In genomic region chr4:14446311-14446710, GRCh38 we compare ENCODE assay signal across 18 cellular contexts.
DNase-seq lines count a peak whose midpoint lies in the region; ATAC-seq, FAIRE-seq and TF ChIP-seq lines count a peak whose summit lies in the region.
"Had no signal": no experiment of that assay in that cellular context is flagged by ENCODE, and none has a peak within 500 bp of the region (broad histone marks: within the 10 kb centered on the region; RNA-seq: fewer than 3 reads in every experiment).

No MANE protein-coding gene starts in this region.

- H3K23me2 ChIP-seq in H1 (ENCODE audit: low read depth, low read length): no peaks in the 10 kb centered on the region

- H2BK120ac ChIP-seq in H1 (replicated peaks; ENCODE audit: low read depth, low read length) (no peak overlapping the region), mesendoderm (ENCODE audit: low read depth, low read length) (no peak overlapping the region)

- no peaks in the 10 kb centered on the region for H4K20me1 ChIP-seq in PC-3 (ENCODE audit: low read length)
- H4K20me1 ChIP-seq in H1 (replicated peaks in 1 of 2; ENCODE audit: control insufficient read depth in 1 of 2, insufficient read depth in 2 of 2, low read length in 2 of 2): no peaks in the 10 kb centered on the region

- H2BK15ac ChIP-seq in H1 (ENCODE audit: low read length): no peak overlapping the region
- no peak overlapping the region for H2BK15ac ChIP-seq in mesendoderm (replicated peaks; ENCODE audit: low read depth)

- no peak for TF ChIP-seq RAD21 in H1 (IDR thresholded peaks at IDR 0.05 in 1 of 2, conservative IDR thresholded peaks at IDR 0.05 in 1 of 2; ENCODE audit: low read depth in 2 of 2, low read length in 2 of 2)

- H3K27ac ChIP-seq in PC-3 (ENCODE audit: low read length) (peak overlapping the region; percentile 65), H1 (ENCODE audit: low read depth, low read length) (no peak overlapping the region), mesendoderm (ENCODE audit: low read depth, low read length) (no peak overlapping the region)
- H3K27ac ChIP-seq: vagina had no signal

- H3K23ac ChIP-seq in H1 (ENCODE audit: insufficient read length) (no peak overlapping the region), mesendoderm (ENCODE audit: low read length) (no peak overlapping the region)

- TF ChIP-seq CTCF in PC-3 (conservative IDR thresholded peaks at IDR 0.05; ENCODE audit: low read depth, low read length) (no peak), H1 (IDR thresholded peaks at IDR 0.05; ENCODE audit: control extremely low read depth in 1 of 3, insufficient read depth in 1 of 3, low read depth in 1 of 3, low read length in 3 of 3) (no peak)

- H2AFZ ChIP-seq in PC-3 (ENCODE audit: low read length): peak overlapping the region; percentile 58
- H2AFZ ChIP-seq in H1 (ENCODE audit: low read length): no peak overlapping the region

- H3K4me2 ChIP-seq in PC-3 (ENCODE audit: low read length) (peak overlapping the region; percentile 44), H1 (ENCODE audit: insufficient read depth in 1 of 2, low read depth in 2 of 2, low read length in 2 of 2) (no peak overlapping the region), mesendoderm (ENCODE audit: low read length) (no peak overlapping the region)

- H3K9me3 ChIP-seq in PC-3 (ENCODE audit: low read length) (no peaks in the 10 kb centered on the region), H1 (ENCODE audit: insufficient read depth in 2 of 2, low read depth in 1 of 2, low read length in 1 of 2) (no peaks in the 10 kb centered on the region)
- H3K9me3 ChIP-seq: vagina had no signal

- peak overlapping the region; percentile 11; the same call in 1 of the 2 replicates for H2BK20ac ChIP-seq in H1 (ENCODE audit: low read length)

- BruUV-seq in PC-3 (replicated peaks; lab: Mats Ljungman, UMichigan): no TSS peak

- H3K79me1 ChIP-seq in H1 (ENCODE audit: low read depth, low read length) (no peaks in the 10 kb centered on the region), mesendoderm (ENCODE audit: low read length) (no peaks in the 10 kb centered on the region)

- H2BK12ac ChIP-seq in H1 (ENCODE audit: low read depth, low read length): no peak overlapping the region

- TF ChIP-seq POLR2A in H1 (IDR thresholded peaks at IDR 0.05; ENCODE audit: control extremely low read depth in 1 of 2, low read depth in 2 of 2, low read length in 2 of 2): no peak

- H4K8ac ChIP-seq in H1 (ENCODE audit: extremely low read depth, insufficient read depth, low read length): no peak overlapping the region
- no peak overlapping the region for H4K8ac ChIP-seq in mesendoderm (ENCODE audit: low read depth, low read length)

- H3K56ac ChIP-seq in H1 (replicated peaks; ENCODE audit: insufficient read length, low read depth, low read length) (no peak overlapping the region), mesendoderm (ENCODE audit: low read length) (no peak overlapping the region)

- FAIRE-seq in H1 (lab: Jason Lieb, UNC): no peak

- H3K79me2 ChIP-seq in PC-3 (ENCODE audit: low read length) (no peaks in the 10 kb centered on the region), H1 (ENCODE audit: control insufficient read depth in 1 of 2, insufficient read depth in 2 of 2, low read length in 2 of 2) (no peaks in the 10 kb centered on the region), mesendoderm (ENCODE audit: control insufficient read depth, insufficient read depth, low read length) (no peaks in the 10 kb centered on the region)

- WGBS in H1 (ENCODE audit: extremely low coverage in 1 of 2, insufficient coverage in 1 of 2, insufficient read length in 1 of 2, insufficient replicate concordance in 2 of 2, low coverage in 1 of 2, low lambda C conversion rate in 2 of 2, missing lambda C conversion rate in 1 of 2), 2 experiments: 71% methylated on average over 4 of the region's 4 CpGs; no CpG with 5 or more reads in 1 of the 2 experiments
- no CpG with 5 or more reads among the region's 4 CpGs for WGBS in mesendoderm (ENCODE audit: extremely low coverage, insufficient coverage, low lambda C conversion rate)

- no peak overlapping the region for H3K4me3 ChIP-seq in PC-3 (ENCODE audit: low read length)
- H3K4me3 ChIP-seq in H1 (ENCODE audit: extremely low read depth in 1 of 4, insufficient read depth in 2 of 4, low read depth in 3 of 4, low read length in 4 of 4): no peak overlapping the region
- H3K4me3 ChIP-seq in mesendoderm (ENCODE audit: low read length): no peak overlapping the region
- H3K4me3 ChIP-seq: vagina had no signal

- H3K36me3 ChIP-seq in PC-3 (ENCODE audit: low read depth, low read length) (no peaks in the 10 kb centered on the region), H1 (ENCODE audit: control insufficient read depth in 2 of 4, insufficient read depth in 4 of 4, low read length in 3 of 4) (no peaks in the 10 kb centered on the region), mesendoderm (ENCODE audit: control insufficient read depth, insufficient read depth, low read length) (no peaks in the 10 kb centered on the region)
- H3K36me3 ChIP-seq: vagina had no signal

- H3K9ac ChIP-seq in PC-3 (ENCODE audit: low read length) (no peak overlapping the region), H1 (replicated peaks in 1 of 4; ENCODE audit: extremely low read depth in 1 of 4, low read depth in 3 of 4, low read length in 3 of 4) (no peak overlapping the region), mesendoderm (ENCODE audit: low read length) (no peak overlapping the region)

- no peaks in the 10 kb centered on the region for H3K9me2 ChIP-seq in PC-3 (replicated peaks; ENCODE audit: low read length)

- H2BK5ac ChIP-seq in H1 (ENCODE audit: low read depth, low read length) (no peak overlapping the region), mesendoderm (ENCODE audit: low read length) (no peak overlapping the region)

- intact Hi-C loops in PC-3 (cut with micrococcal nuclease): no loop called here

- ATAC-seq in PC-3: peak; percentile 53
- ATAC-seq in left lobe of liver: no peak
- ATAC-seq: activated CD8-positive, alpha-beta memory T cell treated with anti-CD3 and anti-CD28 coated beads, Interleukin-2, amount 10 ng/mL, durations not matched to agents 7 days and 5 days had no signal

- POLR2A ChIA-PET in PC-3 (lab: Charles Lee; ENCODE audit: unreplicated experiment): no interaction called here
- POLR2A ChIA-PET in H1 (lab: Charles Lee; ENCODE audit: partially characterized antibody): no interaction called here

- no peak overlapping the region for H2AK5ac ChIP-seq in H1 (ENCODE audit: low read depth, low read length)
- no peak overlapping the region for H2AK5ac ChIP-seq in mesendoderm (ENCODE audit: low read length)

- H4K5ac ChIP-seq in H1 (ENCODE audit: insufficient read length, low read depth, low read length): no peak overlapping the region
- H4K5ac ChIP-seq in mesendoderm (ENCODE audit: low read length): no peak overlapping the region

- CTCF ChIA-PET in PC-3 (lab: Charles Lee): no interaction called here
- CTCF ChIA-PET in H1 (lab: Charles Lee; ENCODE audit: partially characterized antibody): no interaction called here

- no peak for TF ChIP-seq EP300 in H1 (IDR thresholded peaks at IDR 0.05; ENCODE audit: borderline replicate concordance in 1 of 2, low read depth in 2 of 2, low read length in 2 of 2)

- no peak overlapping the region for H4K91ac ChIP-seq in H1 (replicated peaks; ENCODE audit: insufficient read length, low read length)

- H3K4ac ChIP-seq in H1 (replicated peaks; ENCODE audit: insufficient read length, low read depth, low read length): no peak overlapping the region
- no peak overlapping the region for H3K4ac ChIP-seq in mesendoderm (ENCODE audit: low read depth, low read length)

- H3K14ac ChIP-seq in H1 (ENCODE audit: insufficient read length): no peak overlapping the region

- H3K4me1 ChIP-seq in PC-3 (ENCODE audit: insufficient read depth, low read length): peaks cover 9% of the 10 kb centered on the region
- peaks cover 0 to 12% (median 5%) of the 10 kb centered on the region in 4 experiments; a peak in 2 of 7 replicates for H3K4me1 ChIP-seq in H1 (replicated peaks in 1 of 4; ENCODE audit: control insufficient read depth in 3 of 4, insufficient read depth in 4 of 4, low read length in 3 of 4)
- no peaks in the 10 kb centered on the region for H3K4me1 ChIP-seq in mesendoderm (ENCODE audit: control insufficient read depth, low read depth, low read length)
- H3K4me1 ChIP-seq: vagina had no signal

- peak; percentile 8 for DNase-seq in AG08396 (ENCODE audit: low spot score)
- DNase-seq in PC-3: peak; percentile 60
- no peak for DNase-seq in H1 (ENCODE audit: low read depth in 1 of 2, low spot score in 2 of 2)
- peak; percentile 35 for DNase-seq in kidney tubule cell (ENCODE audit: low spot score)
- no peak for DNase-seq in left lobe of liver (ENCODE audit: low spot score)
- DNase-seq in NCI-H2081 treated with DMSO at 0.1 percent for 48 hours (lab: John Stamatoyannopoulos, UW): no peak
- DNase-seq in mesendoderm: no peak
- DNase-seq in retina: no peak
- DNase-seq: activated B cell treated with CpG ODN at 0.5 μM for 24 hours; activated CD8-positive, alpha-beta memory T cell treated with anti-CD3 and anti-CD28 coated beads, Interleukin-2, amount 10 ng/mL, durations not matched to agents 7 days and 5 days; activated gamma-delta T cell; aorta; hippocampal formation; MM.1S; NCI-H1694 treated with DMSO at 0.1 percent for 48 hours; NCI-H446; NK-92 treated with Interleukin-12 subunit alpha and Interleukin-12 subunit beta, amount 100 ng/mL, for 24 hours had no signal

- H3K27me3 ChIP-seq in PC-3 (ENCODE audit: low read length) (no peaks in the 10 kb centered on the region), H1 (replicated peaks in 1 of 4; ENCODE audit: control insufficient read depth in 3 of 4, extremely low read depth in 1 of 4, insufficient read depth in 3 of 4, low read length in 3 of 4) (no peaks in the 10 kb centered on the region), mesendoderm (ENCODE audit: insufficient read depth, low read length, poor library complexity) (no peaks in the 10 kb centered on the region)
- H3K27me3 ChIP-seq: vagina had no signal

- H3F3A ChIP-seq in PC-3 (ENCODE audit: low read length, unreplicated experiment): no peaks in the 10 kb centered on the region

- H3K18ac ChIP-seq in H1 (ENCODE audit: extremely low read depth, low read length) (no peak overlapping the region), mesendoderm (ENCODE audit: low read length) (no peak overlapping the region)

TF ChIP-seq in H1, 55 proteins besides CTCF, POLR2A, EP300 and RAD21 (continues in another document):
- no peak for TF ChIP-seq NANOG (IDR thresholded peaks at IDR 0.05; ENCODE audit: insufficient read depth, low read depth, low read length, poor library complexity, severe bottlenecking)
- TF ChIP-seq CBX5 (IDR thresholded peaks at IDR 0.05; ENCODE audit: low read depth, low read length): no peak
- no peak for TF ChIP-seq RBBP5 (IDR thresholded peaks at IDR 0.05; ENCODE audit: borderline replicate concordance, low read depth, low read length)
- TF ChIP-seq, protein P1, sequence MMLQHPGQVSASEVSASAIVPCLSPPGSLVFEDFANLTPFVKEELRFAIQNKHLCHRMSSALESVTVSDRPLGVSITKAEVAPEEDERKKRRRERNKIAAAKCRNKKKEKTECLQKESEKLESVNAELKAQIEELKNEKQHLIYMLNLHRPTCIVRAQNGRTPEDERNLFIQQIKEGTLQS (IDR thresholded peaks at IDR 0.05; ENCODE audit: insufficient read depth, low read depth, low read length): no peak
- TF ChIP-seq YY1 (IDR thresholded peaks at IDR 0.05; ENCODE audit: low read depth, low read length): no peak
- no peak for TF ChIP-seq HDAC2 (IDR thresholded peaks at IDR 0.05; ENCODE audit: borderline replicate concordance in 1 of 2, low read depth in 2 of 2, low read length in 2 of 2)

Comparison
In these comparisons a context has a peak if more than half of its experiments do, and no peak if none do; other contexts are left out.
1. DNase-seq: peak in AG08396 (single experiment), PC-3 (single experiment) and kidney tubule cell (single experiment); none in H1 (0 of 2), left lobe of liver (single experiment), NCI-H2081 treated with DMSO at 0.1 percent for 48 hours (single experiment), mesendoderm (single experiment) and retina (single experiment).